Comparison of ENCODE assay signal across 23 cellular contexts in the genomic region with DNA sequence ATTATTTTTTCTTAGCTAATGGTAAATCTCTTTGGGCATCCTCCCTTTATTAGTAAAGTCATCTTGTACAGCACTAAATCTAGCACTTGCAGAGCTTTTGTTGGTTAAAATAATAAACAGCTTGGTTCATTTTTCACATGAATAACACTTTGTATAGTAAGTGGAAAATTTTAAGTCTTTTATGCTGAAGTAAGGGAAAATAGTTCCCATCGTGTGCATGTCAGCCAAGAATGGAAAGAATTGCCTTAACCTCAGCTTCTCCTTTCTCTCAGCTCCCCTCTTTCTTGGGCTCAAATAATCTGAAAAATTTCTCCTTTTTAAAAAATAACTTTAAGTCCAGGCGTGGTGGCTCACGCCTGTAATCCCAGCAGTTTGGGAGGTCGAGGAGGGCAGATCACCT.
"Had no signal": no experiment of that assay in that cellular context is flagged by ENCODE, and none has a peak within 500 bp of the region (broad histone marks: within the 10 kb centered on the region; RNA-seq: fewer than 3 reads in every experiment).

No MANE protein-coding gene starts in this region.

- H3K27me3 ChIP-seq: colonic mucosa, neutrophil, right lobe of liver, upper lobe of left lung had no signal

- H3K79me2 ChIP-seq: parathyroid adenoma had no signal

- H3K27ac ChIP-seq: colonic mucosa, neutrophil, parathyroid adenoma, thoracic aorta had no signal

- H3K4me3 Mint-ChIP-seq: activated naive CD8-positive, alpha-beta T cell; activated T-cell treated with anti-CD3 and anti-CD28 coated beads, Interleukin-2, amount 50 U/mL, for 4 hours; natural killer cell; stimulated activated naive B cell treated with anti-CD40 and anti-IgM and Interleukin-4, amounts not matched to agents 10 μg/mL and 1 μg/mL and 100 μg/mL, for 72 hours; T-cell; T-helper 2 cell treated with Interferon-gamma antibody and Interleukin-4, amounts not matched to agents 5 μg/mL and 100 μg/mL, for 36 hours had no signal

- H2AFZ ChIP-seq: parathyroid adenoma had no signal

- H3K9ac ChIP-seq: parathyroid adenoma had no signal

- H3K4me2 ChIP-seq: smooth muscle cell had no signal

- H3K9me3 Mint-ChIP-seq: activated T-cell treated with anti-CD3 and anti-CD28 coated beads, Interleukin-2, amount 50 U/mL, for 4 hours; activated T-helper 2 cell treated with anti-CD3 and anti-CD28 coated beads, Interferon-gamma antibody, Interleukin-2, Interleukin-4, amounts not matched to agents 10 μg/mL and 5 μg/mL and 100 μg/mL, durations not matched to agents 14 hours and 24 hours and 36 hours; natural killer cell; stimulated activated naive B cell treated with anti-CD40 and anti-IgM and Interleukin-4, amounts not matched to agents 10 μg/mL and 1 μg/mL and 100 μg/mL, for 72 hours; T-cell; T-helper 2 cell treated with Interferon-gamma antibody and Interleukin-4, amounts not matched to agents 5 μg/mL and 100 μg/mL, for 36 hours had no signal

- ATAC-seq: activated T-cell treated with anti-CD3 and anti-CD28 coated beads, Interleukin-2, amount 50 U/mL, for 4 hours; left lobe of liver; natural killer cell; SK-N-SH treated with all-trans-retinoic acid at 6 μM for 48 hours; stimulated activated naive B cell treated with anti-CD40 and anti-IgM and Interleukin-4, amounts not matched to agents 10 μg/mL and 1 μg/mL and 100 μg/mL, for 72 hours; T-cell had no signal

- H3K9me3 ChIP-seq: colonic mucosa, neutrophil, right lobe of liver, thoracic aorta, upper lobe of left lung had no signal

- H3K36me3 Mint-ChIP-seq: natural killer cell had no signal

- DNase-seq: activated CD4-positive, alpha-beta T cell treated with anti-CD3 and anti-CD28 coated beads for 1 hour; activated naive CD4-positive, alpha-beta T cell; activated T-cell treated with anti-CD3 and anti-CD28 coated beads, Interleukin-2, amount 50 U/mL, for 4 hours; colonic mucosa; kidney; mammary epithelial cell; midbrain; natural killer cell; right lobe of liver; stimulated activated CD4-positive, alpha-beta T cell treated with anti-CD3 and anti-CD28 coated beads, Interleukin-2, amount 100 ng/mL, for 48 hours; stimulated activated CD8-positive, alpha-beta memory T cell treated with anti-CD3 and anti-CD28 coated beads, Interleukin-4, amount 100 ng/mL, for 48 hours; stimulated activated naive B cell treated with anti-CD40 and anti-IgM and Interleukin-4, amounts not matched to agents 10 μg/mL and 1 μg/mL and 100 μg/mL, for 72 hours; T-cell; upper lobe of left lung had no signal

- H3K36me3 ChIP-seq: colonic mucosa had no signal

- H3K4me3 ChIP-seq: colonic mucosa, right lobe of liver, smooth muscle cell, thoracic aorta, upper lobe of left lung had no signal

- H3K27me3 Mint-ChIP-seq: activated naive CD8-positive, alpha-beta T cell; stimulated activated naive B cell treated with anti-CD40 and anti-IgM and Interleukin-4, amounts not matched to agents 10 μg/mL and 1 μg/mL and 100 μg/mL, for 72 hours; T-cell had no signal

- H3K27ac Mint-ChIP-seq: activated naive CD8-positive, alpha-beta T cell; activated T-helper 2 cell treated with anti-CD3 and anti-CD28 coated beads, Interferon-gamma antibody, Interleukin-2, Interleukin-4, amounts not matched to agents 10 μg/mL and 5 μg/mL and 100 μg/mL, durations not matched to agents 14 hours and 24 hours and 36 hours; natural killer cell; T-cell; T-helper 2 cell treated with Interferon-gamma antibody and Interleukin-4, amounts not matched to agents 5 μg/mL and 100 μg/mL, for 36 hours had no signal

- H3K4me1 ChIP-seq: colonic mucosa, right lobe of liver, upper lobe of left lung had no signal
